14 cellular contexts compared by ENCODE assay signal in the genomic region with DNA sequence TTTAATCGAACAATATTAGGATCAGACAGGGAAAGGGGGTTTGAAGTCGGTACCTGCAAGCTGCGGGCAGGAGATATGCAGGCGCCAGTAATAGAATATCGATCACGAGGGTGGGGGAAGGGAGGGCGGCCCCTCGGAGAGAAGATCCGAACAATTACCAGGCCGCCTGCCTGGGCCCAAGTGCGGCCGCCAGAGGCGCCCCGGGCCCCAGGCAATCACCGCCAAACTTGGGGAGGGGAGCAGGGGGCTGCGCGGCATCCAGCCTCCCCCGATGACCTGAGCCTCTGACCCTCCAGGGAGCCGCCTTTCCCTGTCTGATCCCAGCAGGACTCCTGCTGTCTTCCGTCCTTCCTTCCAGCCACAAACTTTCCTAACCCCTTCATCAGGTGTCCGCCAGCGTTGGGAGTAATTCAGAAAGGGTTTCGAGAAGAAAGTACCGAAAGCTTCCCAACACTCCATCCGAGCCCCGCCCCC. TPM values are rescaled to one million over a fixed set of nuclear protein-coding genes. Genes with fewer than 3 reads are reported as not detected.
A peak's percentile ranks its signal among the peaks of the same experiment; 100 is the strongest.
DNase-seq lines count a peak whose midpoint lies in the region; ATAC-seq and TF ChIP-seq lines count a peak whose summit lies in the region.
"Had no signal": no experiment of that assay in that cellular context is flagged by ENCODE, and none has a peak within 500 bp of the region (broad histone marks: within the 10 kb centered on the region; RNA-seq: fewer than 3 reads in every experiment).

No MANE protein-coding gene starts in this region.

- H3K36me3 ChIP-seq in HUES64 (ENCODE audit: insufficient read depth, low read length), result no peaks in the 10 kb centered on the region
- H3K36me3 ChIP-seq: neutrophil had no signal

- CTCF ChIA-PET in Calu3 (lab: Charles Lee), result no interaction called here

- no peak for TF ChIP-seq POLR2A in GM18505 (IDR thresholded peaks at IDR 0.05; ENCODE audit: borderline replicate concordance, extremely low read depth, insufficient read depth, insufficient read length)

- DNase-seq in Calu3 (no peak), endothelial cell (ENCODE audit: low spot score) (peak; percentile 33), neural crest cell (ENCODE audit: low read depth, low spot score) (no peak), AG08396 (ENCODE audit: low spot score) (no peak), head of caudate nucleus (no peak)
- DNase-seq: CD4-positive, alpha-beta memory T cell; HCEC 1CT; islet precursor cell; NCI-H2107 had no signal

- WGBS in HUES64, result under 1% methylated on average over 26 of the region's 26 CpGs

- H3K4me1 Mint-ChIP-seq in Calu3 (ENCODE audit: low read depth, unreplicated experiment) (peaks cover 7% of the 10 kb centered on the region), endothelial cell (ENCODE audit: unreplicated experiment) (peaks cover 27% of the 10 kb centered on the region), neural crest cell (peaks cover 26% of the 10 kb centered on the region)

- H3K27ac Mint-ChIP-seq in Calu3 (ENCODE audit: unreplicated experiment) (no peak overlapping the region), endothelial cell (ENCODE audit: unreplicated experiment) (no peak overlapping the region), neural crest cell (ENCODE audit: unreplicated experiment) (no peak overlapping the region)
- H3K27ac Mint-ChIP-seq: CD4-positive, alpha-beta memory T cell; T-helper 2 cell treated with Interferon-gamma antibody and Interleukin-4, amounts not matched to agents 5 μg/mL and 100 μg/mL, for 36 hours had no signal

- peak overlapping the region; percentile 57 for H3K4me3 ChIP-seq in HUES64 (ENCODE audit: low read length)

- peaks cover 29% of the 10 kb centered on the region for H3K4me1 ChIP-seq in HUES64 (ENCODE audit: insufficient read depth, low read length)

- H3K27me3 Mint-ChIP-seq in Calu3 (ENCODE audit: unreplicated experiment), result peaks cover 84% of the 10 kb centered on the region
- H3K27me3 Mint-ChIP-seq in endothelial cell (ENCODE audit: unreplicated experiment), result peaks cover 24% of the 10 kb centered on the region
- H3K27me3 Mint-ChIP-seq in neural crest cell (ENCODE audit: low read depth), result peaks cover 95% of the 10 kb centered on the region

- TF ChIP-seq CTCF in Calu3 (IDR thresholded peaks at IDR 0.05; ENCODE audit: unreplicated experiment), result no peak
- peak; percentile 19 for TF ChIP-seq CTCF in endothelial cell (IDR thresholded peaks at IDR 0.05; ENCODE audit: unreplicated experiment)
- TF ChIP-seq CTCF in neural crest cell (conservative IDR thresholded peaks at IDR 0.05), result peak; percentile 32

- intact Hi-C loops in Calu3 (cut with micrococcal nuclease; ENCODE audit: unreplicated experiment), result no loop called here
- intact Hi-C loops in head of caudate nucleus (cut with DNase I), result no loop called here

- H3K4me3 Mint-ChIP-seq in Calu3 (ENCODE audit: low read depth, unreplicated experiment), result peak overlapping the region; percentile 48
- peak overlapping the region; percentile 52 for H3K4me3 Mint-ChIP-seq in endothelial cell (ENCODE audit: unreplicated experiment)
- peak overlapping the region; percentile 68 for H3K4me3 Mint-ChIP-seq in neural crest cell
- H3K4me3 Mint-ChIP-seq: T-helper 2 cell treated with Interferon-gamma antibody and Interleukin-4, amounts not matched to agents 5 μg/mL and 100 μg/mL, for 36 hours had no signal

- H3K9me3 Mint-ChIP-seq in Calu3 (ENCODE audit: low read depth, unreplicated experiment) (no peaks in the 10 kb centered on the region), endothelial cell (ENCODE audit: unreplicated experiment) (no peaks in the 10 kb centered on the region), neural crest cell (no peaks in the 10 kb centered on the region)
- H3K9me3 Mint-ChIP-seq: CD4-positive, alpha-beta memory T cell; T-helper 2 cell treated with Interferon-gamma antibody and Interleukin-4, amounts not matched to agents 5 μg/mL and 100 μg/mL, for 36 hours had no signal

- H3K36me3 Mint-ChIP-seq in Calu3 (ENCODE audit: insufficient read depth, unreplicated experiment) (no peaks in the 10 kb centered on the region), endothelial cell (ENCODE audit: low read depth, unreplicated experiment) (no peaks in the 10 kb centered on the region), neural crest cell (ENCODE audit: low read depth) (no peaks in the 10 kb centered on the region)
- H3K36me3 Mint-ChIP-seq: CD4-positive, alpha-beta memory T cell had no signal

- no TSS peak for BruUV-seq in Calu3 (replicated peaks; lab: Mats Ljungman, UMichigan)

- peaks cover 91% of the 10 kb centered on the region for H3K27me3 ChIP-seq in HUES64 (ENCODE audit: insufficient read depth, low read length)

- no peak overlapping the region for H3K27ac ChIP-seq in HUES64 (ENCODE audit: low read depth, low read length)
- H3K27ac ChIP-seq: neutrophil had no signal

- ATAC-seq in GM18505 (IDR thresholded peaks at IDR 0.05; ENCODE audit: unreplicated experiment) (no peak), HG03520 (IDR thresholded peaks at IDR 0.05; ENCODE audit: unreplicated experiment) (no peak)

- no peaks in the 10 kb centered on the region for H3K9me3 ChIP-seq in HUES64 (ENCODE audit: insufficient read depth, low read depth, low read length)
- H3K9me3 ChIP-seq: neutrophil had no signal

- peak overlapping the region; percentile 11; the same call in 1 of the 2 replicates for H3K9ac ChIP-seq in HUES64 (ENCODE audit: low read depth, low read length)

RNA-seq across cellular contexts. Expression of gene NKX1-2, which starts 1.1 kb away (rescaled TPM):
- total RNA-seq in Calu3 (2022) (not detected in 2 replicates), endothelial cell (ENCODE audit: unreplicated experiment) (0.77 TPM), neural crest cell (not detected in 2 replicates)
- polyA plus RNA-seq in HUES64 (2013, experiment 1 of 2), result 47.3 TPM
- polyA plus RNA-seq in HUES64 (2013, experiment 2 of 2), result 45.8 TPM
- total RNA-seq: CD4-positive, alpha-beta memory T cell had no signal
- polyA plus RNA-seq: CD4-positive, alpha-beta memory T cell had no signal

RNA-seq across cellular contexts. Expression of gene LHPP, which starts 12.9 kb away (rescaled TPM):
- total RNA-seq in Calu3 (2022) (12.0 and 14.5 TPM in 2 replicates), endothelial cell (ENCODE audit: unreplicated experiment) (4.2 TPM), neural crest cell (8.0 and 8.8 TPM in 2 replicates)
- polyA plus RNA-seq in HUES64 (2013, experiment 1 of 2), result 13.3 TPM
- polyA plus RNA-seq in HUES64 (2013, experiment 2 of 2), result 19.1 TPM

RNA-seq across cellular contexts. Expression of gene OAT, which starts 30.0 kb away (rescaled TPM):
- total RNA-seq in Calu3 (2022) (47.2 and 53.0 TPM in 2 replicates), endothelial cell (ENCODE audit: unreplicated experiment) (36.6 TPM), neural crest cell (42.5 and 46.8 TPM in 2 replicates)
- 82.8 TPM for polyA plus RNA-seq in HUES64 (2013, experiment 1 of 2)
- polyA plus RNA-seq in HUES64 (2013, experiment 2 of 2), result 80.3 TPM
